In genomic region chr12:21501258-21502163, GRCh38 we compare ENCODE assay signal across 8 cellular contexts. TPM values are rescaled to one million over a fixed set of nuclear protein-coding genes. Genes with fewer than 3 reads are reported as not detected.
DNase-seq lines count a peak whose midpoint lies in the region; ATAC-seq lines count a peak whose summit lies in the region.

TSS of gene GOLT1B (plus strand) at chr12:21501789. CDS start at chr12:21501924, 135 bp downstream.
A gene with protein sequence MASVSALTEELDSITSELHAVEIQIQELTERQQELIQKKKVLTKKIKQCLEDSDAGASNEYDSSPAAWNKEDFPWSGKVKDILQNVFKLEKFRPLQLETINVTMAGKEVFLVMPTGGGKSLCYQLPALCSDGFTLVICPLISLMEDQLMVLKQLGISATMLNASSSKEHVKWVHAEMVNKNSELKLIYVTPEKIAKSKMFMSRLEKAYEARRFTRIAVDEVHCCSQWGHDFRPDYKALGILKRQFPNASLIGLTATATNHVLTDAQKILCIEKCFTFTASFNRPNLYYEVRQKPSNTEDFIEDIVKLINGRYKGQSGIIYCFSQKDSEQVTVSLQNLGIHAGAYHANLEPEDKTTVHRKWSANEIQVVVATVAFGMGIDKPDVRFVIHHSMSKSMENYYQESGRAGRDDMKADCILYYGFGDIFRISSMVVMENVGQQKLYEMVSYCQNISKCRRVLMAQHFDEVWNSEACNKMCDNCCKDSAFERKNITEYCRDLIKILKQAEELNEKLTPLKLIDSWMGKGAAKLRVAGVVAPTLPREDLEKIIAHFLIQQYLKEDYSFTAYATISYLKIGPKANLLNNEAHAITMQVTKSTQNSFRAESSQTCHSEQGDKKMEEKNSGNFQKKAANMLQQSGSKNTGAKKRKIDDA (minus strand): TSS chr12:21501635. CDS start chr12:21499570, 2,065 bp downstream.

- intact Hi-C loops in activated CD4-positive, alpha-beta T cell treated with anti-CD3 and anti-CD28 coated beads, Interleukin-2, amount 10 ng/mL, durations not matched to agents 24 days and 14 days (cut with micrococcal nuclease): loop anchor here (1.0 to 10.0 kb wide), 11 partner anchors 8 to 1041 kb away; partner anchors contain the start of genes C2CD5, CMAS, LDHB and PYROXD1
- intact Hi-C loops in left colon (cut with DNase I, micrococcal nuclease): loop anchor here in 1 of 2 donors (10.0 kb wide), 1 partner anchor 67 kb away; the partner anchor contains the start of gene PYROXD1

- peak; percentile 97 for ATAC-seq in GM19351 (IDR thresholded peaks at IDR 0.05; ENCODE audit: unreplicated experiment)
- peak; percentile 99 for ATAC-seq in HG03520 (IDR thresholded peaks at IDR 0.05; ENCODE audit: unreplicated experiment)
- ATAC-seq in left colon: peak; percentile 100

- H3K27ac Mint-ChIP-seq in activated CD4-positive, alpha-beta T cell treated with anti-CD3 and anti-CD28 coated beads, Interleukin-2, amount 10 ng/mL, durations not matched to agents 24 days and 14 days: peak within 1 kb of the TSS; percentile 52

- H3K4me1 Mint-ChIP-seq in activated CD4-positive, alpha-beta T cell treated with anti-CD3 and anti-CD28 coated beads, Interleukin-2, amount 10 ng/mL, durations not matched to agents 24 days and 14 days: peaks cover 36% of the 10 kb centered on the region

- peak; percentile 48 to 95 (median 90) for DNase-seq in C1 segment of cervical spinal cord (lab: John Stamatoyannopoulos, UW)
- peak; percentile 98 for DNase-seq in NCI-H526 treated with DMSO at 0.1 percent for 48 hours (lab: John Stamatoyannopoulos, UW)
- DNase-seq in activated CD4-positive, alpha-beta T cell treated with anti-CD3 and anti-CD28 coated beads, Interleukin-2, amount 10 ng/mL, durations not matched to agents 24 days and 14 days: peak; percentile 97
- DNase-seq in cortex of kidney (lab: John Stamatoyannopoulos, UW): peak; percentile 30
- DNase-seq in left colon: peak; percentile 88 to 92
- peak; percentile 93 for DNase-seq in stimulated activated CD4-positive, alpha-beta T cell treated with anti-CD3 and anti-CD28 coated beads, Interleukin-1b, Interleukin-23, amount 100 ng/mL, for 48 hours

- no peaks in the 10 kb centered on the region for H3K9me3 Mint-ChIP-seq in activated CD4-positive, alpha-beta T cell treated with anti-CD3 and anti-CD28 coated beads, Interleukin-2, amount 10 ng/mL, durations not matched to agents 24 days and 14 days

- peaks cover 30% of the 10 kb centered on the region for H3K36me3 Mint-ChIP-seq in activated CD4-positive, alpha-beta T cell treated with anti-CD3 and anti-CD28 coated beads, Interleukin-2, amount 10 ng/mL, durations not matched to agents 24 days and 14 days (ENCODE audit: low read depth)

- no peak within 1 kb of the TSS for H3K4me3 Mint-ChIP-seq in activated CD4-positive, alpha-beta T cell treated with anti-CD3 and anti-CD28 coated beads, Interleukin-2, amount 10 ng/mL, durations not matched to agents 24 days and 14 days

- no peaks in the 10 kb centered on the region for H3K27me3 Mint-ChIP-seq in activated CD4-positive, alpha-beta T cell treated with anti-CD3 and anti-CD28 coated beads, Interleukin-2, amount 10 ng/mL, durations not matched to agents 24 days and 14 days

RNA-seq across cellular contexts. Expression of gene GOLT1B, which starts in this region (rescaled TPM):
- total RNA-seq in activated CD4-positive, alpha-beta T cell treated with anti-CD3 and anti-CD28 coated beads, Interleukin-2, amount 10 ng/mL, durations not matched to agents 24 days and 14 days: 41.1 and 42.9 TPM in 2 replicates
- 10 to 100 TPM; 18.6 to 23.3 TPM for total RNA-seq in left colon

RNA-seq across cellular contexts. Expression of the second gene that starts in this region (rescaled TPM):
- 61.9 and 64.9 TPM in 2 replicates for total RNA-seq in activated CD4-positive, alpha-beta T cell treated with anti-CD3 and anti-CD28 coated beads, Interleukin-2, amount 10 ng/mL, durations not matched to agents 24 days and 14 days
- total RNA-seq in left colon: 10 to 100 TPM; 11.5 to 11.7 TPM

Comparison
In these comparisons a context has a peak if more than half of its experiments do, and no peak if none do; other contexts are left out.
1. Peak in every context shown above with its lines: DNase-seq and ATAC-seq.
2. DNase-seq: peak in every context shown above with its lines; median percentile 98 in NCI-H526 treated with DMSO at 0.1 percent for 48 hours; 97 in activated CD4-positive, alpha-beta T cell treated with anti-CD3 and anti-CD28 coated beads, Interleukin-2, amount 10 ng/mL, durations not matched to agents 24 days and 14 days; 93 in stimulated activated CD4-positive, alpha-beta T cell treated with anti-CD3 and anti-CD28 coated beads, Interleukin-1b, Interleukin-23, amount 100 ng/mL, for 48 hours; 90 in C1 segment of cervical spinal cord; 90 in left colon; 30 in cortex of kidney.